ENCODE assay signal across 1 cellular context in genomic region chr2:73260338-73260984, GRCh38.
TF ChIP-seq lines count a peak whose summit lies in the region.

No MANE protein-coding gene starts in this region.

TF ChIP-seq in SK-N-SH, 30 proteins besides CTCF, POLR2A, EP300 and RAD21 (continued from another document):
- TF ChIP-seq USF2 (IDR thresholded peaks at IDR 0.05; ENCODE audit: borderline replicate concordance, low read depth, low read length) (no peak), RXRA (IDR thresholded peaks at IDR 0.05; ENCODE audit: borderline replicate concordance, low read depth) (no peak), TCF12 (IDR thresholded peaks at IDR 0.05) (no peak), YY1 (IDR thresholded peaks at IDR 0.05; ENCODE audit: low read depth) (no peak), GATA2 (CRISPR knock-in tag; IDR thresholded peaks at IDR 0.05) (no peak), POLR2AphosphoS5 (IDR thresholded peaks at IDR 0.05; ENCODE audit: low read depth, low read length) (no peak), FOSL2 (IDR thresholded peaks at IDR 0.05; ENCODE audit: borderline replicate concordance, low read depth) (no peak), PBX3 (IDR thresholded peaks at IDR 0.05) (no peak), RFX5 (IDR thresholded peaks at IDR 0.05; ENCODE audit: low read length) (no peak), SMC3 (IDR thresholded peaks at IDR 0.05; ENCODE audit: low read depth, low read length) (peak; percentile 20; the same call in 1 of the 2 replicates), TEAD4 (IDR thresholded peaks at IDR 0.05; ENCODE audit: borderline replicate concordance, insufficient read depth) (no peak), SIN3A (IDR thresholded peaks at IDR 0.05; ENCODE audit: borderline replicate concordance, low read depth, low read length) (no peak), USF1 (IDR thresholded peaks at IDR 0.05; ENCODE audit: borderline replicate concordance, low read depth) (peak; percentile 25; the same call in 1 of the 2 replicates), TAF1 (IDR thresholded peaks at IDR 0.05; ENCODE audit: borderline replicate concordance, low read depth, low read length) (no peak), MAX (IDR thresholded peaks at IDR 0.05; ENCODE audit: low read depth) (peak; percentile 67; the same call in 1 of the 2 replicates)
